ENCODE assay signal across 1 cellular context in the genomic region with DNA sequence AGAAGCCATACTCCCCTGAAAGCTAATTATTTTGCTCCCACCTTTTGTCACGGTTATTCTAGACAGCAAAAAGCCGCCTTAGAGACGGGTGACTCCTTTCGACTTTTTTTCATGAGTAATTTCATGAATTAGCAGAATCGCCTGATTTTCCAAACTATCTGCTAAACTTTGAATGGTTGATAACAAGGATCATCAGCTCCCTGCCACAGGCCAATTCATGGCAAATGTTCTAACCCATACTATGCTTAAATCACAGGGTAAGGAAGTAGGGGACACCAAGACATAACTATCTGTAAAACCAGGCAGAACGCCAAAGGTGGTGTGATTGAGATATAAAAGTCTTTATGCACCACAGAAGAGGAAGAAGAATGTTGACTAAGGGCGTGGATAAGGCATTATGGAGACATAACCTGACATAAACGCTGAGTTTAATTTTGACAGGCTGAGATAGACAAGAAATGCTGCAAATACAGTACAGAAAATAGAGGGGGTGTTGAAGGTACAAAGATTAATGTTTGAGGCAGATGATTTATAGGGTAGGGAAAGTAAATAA.
A peak's percentile ranks its signal among the peaks of the same experiment; 100 is the strongest.
TF ChIP-seq lines count a peak whose summit lies in the region.

No MANE protein-coding gene starts in this region.

TF ChIP-seq in K562, 482 proteins besides CTCF, POLR2A, EP300 and RAD21 (continued from another document):
- TF ChIP-seq, protein P1, sequence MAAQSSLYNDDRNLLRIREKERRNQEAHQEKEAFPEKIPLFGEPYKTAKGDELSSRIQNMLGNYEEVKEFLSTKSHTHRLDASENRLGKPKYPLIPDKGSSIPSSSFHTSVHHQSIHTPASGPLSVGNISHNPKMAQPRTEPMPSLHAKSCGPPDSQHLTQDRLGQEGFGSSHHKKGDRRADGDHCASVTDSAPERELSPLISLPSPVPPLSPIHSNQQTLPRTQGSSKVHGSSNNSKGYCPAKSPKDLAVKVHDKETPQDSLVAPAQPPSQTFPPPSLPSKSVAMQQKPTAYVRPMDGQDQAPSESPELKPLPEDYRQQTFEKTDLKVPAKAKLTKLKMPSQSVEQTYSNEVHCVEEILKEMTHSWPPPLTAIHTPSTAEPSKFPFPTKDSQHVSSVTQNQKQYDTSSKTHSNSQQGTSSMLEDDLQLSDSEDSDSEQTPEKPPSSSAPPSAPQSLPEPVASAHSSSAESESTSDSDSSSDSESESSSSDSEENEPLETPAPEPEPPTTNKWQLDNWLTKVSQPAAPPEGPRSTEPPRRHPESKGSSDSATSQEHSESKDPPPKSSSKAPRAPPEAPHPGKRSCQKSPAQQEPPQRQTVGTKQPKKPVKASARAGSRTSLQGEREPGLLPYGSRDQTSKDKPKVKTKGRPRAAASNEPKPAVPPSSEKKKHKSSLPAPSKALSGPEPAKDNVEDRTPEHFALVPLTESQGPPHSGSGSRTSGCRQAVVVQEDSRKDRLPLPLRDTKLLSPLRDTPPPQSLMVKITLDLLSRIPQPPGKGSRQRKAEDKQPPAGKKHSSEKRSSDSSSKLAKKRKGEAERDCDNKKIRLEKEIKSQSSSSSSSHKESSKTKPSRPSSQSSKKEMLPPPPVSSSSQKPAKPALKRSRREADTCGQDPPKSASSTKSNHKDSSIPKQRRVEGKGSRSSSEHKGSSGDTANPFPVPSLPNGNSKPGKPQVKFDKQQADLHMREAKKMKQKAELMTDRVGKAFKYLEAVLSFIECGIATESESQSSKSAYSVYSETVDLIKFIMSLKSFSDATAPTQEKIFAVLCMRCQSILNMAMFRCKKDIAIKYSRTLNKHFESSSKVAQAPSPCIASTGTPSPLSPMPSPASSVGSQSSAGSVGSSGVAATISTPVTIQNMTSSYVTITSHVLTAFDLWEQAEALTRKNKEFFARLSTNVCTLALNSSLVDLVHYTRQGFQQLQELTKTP (IDR thresholded peaks at IDR 0.05; ENCODE audit: low read depth in 1 of 2, partially characterized antibody in 2 of 2) = no peak
- TF ChIP-seq KDM4B (IDR thresholded peaks at IDR 0.05; ENCODE audit: borderline replicate concordance in 2 of 2, low read depth in 1 of 2) (no peak), NCOA1 (IDR thresholded peaks at IDR 0.05; ENCODE audit: low read depth) (peak; percentile 44; the same call in 1 of the 2 replicates), HNRNPLL (IDR thresholded peaks at IDR 0.05; ENCODE audit: low read depth, low read length, poor library complexity, severe bottlenecking) (no peak), ZNF197 (CRISPR knock-in tag; IDR thresholded peaks at IDR 0.05; ENCODE audit: low read depth) (peak; percentile 51; the same call in 1 of the 2 replicates), NFIC (IDR thresholded peaks at IDR 0.05) (peak; percentile 83), BHLHE40 (IDR thresholded peaks at IDR 0.05; ENCODE audit: low read length) (0 out of 2 replicates have a peak, but pooled peaks have one; percentile 28), PML (IDR thresholded peaks at IDR 0.05; ENCODE audit: low read length) (peak; percentile 48; the same call in 1 of the 2 replicates), BMI1 (IDR thresholded peaks at IDR 0.05; ENCODE audit: low read length) (no peak), NCOR1 (IDR thresholded peaks at IDR 0.05) (peak; percentile 72), POLR2AphosphoS5 (IDR thresholded peaks at IDR 0.05; ENCODE audit: control insufficient read depth, insufficient read depth, low read depth, low read length) (peak; percentile 52; the same call in 1 of the 2 replicates), FOXA1 (IDR thresholded peaks at IDR 0.05; ENCODE audit: borderline replicate concordance) (peak; percentile 57; the same call in 1 of the 2 replicates), HDAC1 (IDR thresholded peaks at IDR 0.05) (peak in 1 of 2 experiments; percentile 91; a peak in 2 of 4 replicates), KLF16 (IDR thresholded peaks at IDR 0.05) (peak; percentile 71), MBD2 (IDR thresholded peaks at IDR 0.05; ENCODE audit: borderline replicate concordance, low read depth) (peak; percentile 18; the same call in 1 of the 2 replicates), ZC3H11A (IDR thresholded peaks at IDR 0.05; ENCODE audit: low read depth, low read length) (no peak), RNF2 (IDR thresholded peaks at IDR 0.05) (0 out of 2 replicates have a peak, but pooled peaks have one; percentile 42), KLF1 (tag; IDR thresholded peaks at IDR 0.05) (peak; percentile 89), MEIS2 (IDR thresholded peaks at IDR 0.05; ENCODE audit: partially characterized antibody) (peak; percentile 96), MAFK (IDR thresholded peaks at IDR 0.05; ENCODE audit: low read length) (peak; percentile 3; the same call in 1 of the 2 replicates), TBL1XR1 (IDR thresholded peaks at IDR 0.05; ENCODE audit: low read length in 2 of 2) (peak in 1 of 2 experiments; percentile 71; a peak in 2 of 4 replicates), C11orf30 (IDR thresholded peaks at IDR 0.05; ENCODE audit: low read depth) (peak; percentile 34), TAL1 (IDR thresholded peaks at IDR 0.05) (peak; percentile 66), LEF1 (IDR thresholded peaks at IDR 0.05) (peak; percentile 77), ARHGAP35 (IDR thresholded peaks at IDR 0.05; ENCODE audit: partially characterized antibody) (peak; percentile 62)
- TF ChIP-seq, protein P2, sequence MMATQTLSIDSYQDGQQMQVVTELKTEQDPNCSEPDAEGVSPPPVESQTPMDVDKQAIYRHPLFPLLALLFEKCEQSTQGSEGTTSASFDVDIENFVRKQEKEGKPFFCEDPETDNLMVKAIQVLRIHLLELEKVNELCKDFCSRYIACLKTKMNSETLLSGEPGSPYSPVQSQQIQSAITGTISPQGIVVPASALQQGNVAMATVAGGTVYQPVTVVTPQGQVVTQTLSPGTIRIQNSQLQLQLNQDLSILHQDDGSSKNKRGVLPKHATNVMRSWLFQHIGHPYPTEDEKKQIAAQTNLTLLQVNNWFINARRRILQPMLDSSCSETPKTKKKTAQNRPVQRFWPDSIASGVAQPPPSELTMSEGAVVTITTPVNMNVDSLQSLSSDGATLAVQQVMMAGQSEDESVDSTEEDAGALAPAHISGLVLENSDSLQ (IDR thresholded peaks at IDR 0.05) = peak; percentile 88
- TF ChIP-seq, protein P3, sequence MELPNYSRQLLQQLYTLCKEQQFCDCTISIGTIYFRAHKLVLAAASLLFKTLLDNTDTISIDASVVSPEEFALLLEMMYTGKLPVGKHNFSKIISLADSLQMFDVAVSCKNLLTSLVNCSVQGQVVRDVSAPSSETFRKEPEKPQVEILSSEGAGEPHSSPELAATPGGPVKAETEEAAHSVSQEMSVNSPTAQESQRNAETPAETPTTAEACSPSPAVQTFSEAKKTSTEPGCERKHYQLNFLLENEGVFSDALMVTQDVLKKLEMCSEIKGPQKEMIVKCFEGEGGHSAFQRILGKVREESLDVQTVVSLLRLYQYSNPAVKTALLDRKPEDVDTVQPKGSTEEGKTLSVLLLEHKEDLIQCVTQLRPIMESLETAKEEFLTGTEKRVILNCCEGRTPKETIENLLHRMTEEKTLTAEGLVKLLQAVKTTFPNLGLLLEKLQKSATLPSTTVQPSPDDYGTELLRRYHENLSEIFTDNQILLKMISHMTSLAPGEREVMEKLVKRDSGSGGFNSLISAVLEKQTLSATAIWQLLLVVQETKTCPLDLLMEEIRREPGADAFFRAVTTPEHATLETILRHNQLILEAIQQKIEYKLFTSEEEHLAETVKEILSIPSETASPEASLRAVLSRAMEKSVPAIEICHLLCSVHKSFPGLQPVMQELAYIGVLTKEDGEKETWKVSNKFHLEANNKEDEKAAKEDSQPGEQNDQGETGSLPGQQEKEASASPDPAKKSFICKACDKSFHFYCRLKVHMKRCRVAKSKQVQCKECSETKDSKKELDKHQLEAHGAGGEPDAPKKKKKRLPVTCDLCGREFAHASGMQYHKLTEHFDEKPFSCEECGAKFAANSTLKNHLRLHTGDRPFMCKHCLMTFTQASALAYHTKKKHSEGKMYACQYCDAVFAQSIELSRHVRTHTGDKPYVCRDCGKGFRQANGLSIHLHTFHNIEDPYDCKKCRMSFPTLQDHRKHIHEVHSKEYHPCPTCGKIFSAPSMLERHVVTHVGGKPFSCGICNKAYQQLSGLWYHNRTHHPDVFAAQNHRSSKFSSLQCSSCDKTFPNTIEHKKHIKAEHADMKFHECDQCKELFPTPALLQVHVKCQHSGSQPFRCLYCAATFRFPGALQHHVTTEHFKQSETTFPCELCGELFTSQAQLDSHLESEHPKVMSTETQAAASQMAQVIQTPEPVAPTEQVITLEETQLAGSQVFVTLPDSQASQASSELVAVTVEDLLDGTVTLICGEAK (IDR thresholded peaks at IDR 0.05) = 0 out of 2 replicates have a peak, but pooled peaks have one; percentile 48
- TF ChIP-seq, protein P3 (CRISPR knock-in tag; IDR thresholded peaks at IDR 0.05) = no peak
- TF ChIP-seq, protein P4, sequence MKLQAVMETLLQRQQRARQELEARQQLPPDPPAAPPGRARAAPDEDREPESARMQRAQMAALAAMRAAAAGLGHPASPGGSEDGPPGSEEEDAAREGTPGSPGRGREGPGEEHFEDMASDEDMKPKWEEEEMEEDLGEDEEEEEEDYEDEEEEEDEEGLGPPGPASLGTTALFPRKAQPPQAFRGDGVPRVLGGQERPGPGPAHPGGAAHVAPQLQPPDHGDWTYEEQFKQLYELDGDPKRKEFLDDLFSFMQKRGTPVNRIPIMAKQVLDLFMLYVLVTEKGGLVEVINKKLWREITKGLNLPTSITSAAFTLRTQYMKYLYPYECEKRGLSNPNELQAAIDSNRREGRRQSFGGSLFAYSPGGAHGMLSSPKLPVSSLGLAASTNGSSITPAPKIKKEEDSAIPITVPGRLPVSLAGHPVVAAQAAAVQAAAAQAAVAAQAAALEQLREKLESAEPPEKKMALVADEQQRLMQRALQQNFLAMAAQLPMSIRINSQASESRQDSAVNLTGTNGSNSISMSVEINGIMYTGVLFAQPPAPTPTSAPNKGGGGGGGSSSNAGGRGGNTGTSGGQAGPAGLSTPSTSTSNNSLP (IDR thresholded peaks at IDR 0.05; ENCODE audit: borderline replicate concordance, low read depth, low read length) = peak; percentile 37; the same call in 1 of the 2 replicates
